In genomic region chr2:159226059-159226461, GRCh38 we compare ENCODE assay signal across 8 cellular contexts.
A peak's percentile ranks its signal among the peaks of the same experiment; 100 is the strongest.
DNase-seq lines count a peak whose midpoint lies in the region; ATAC-seq and TF ChIP-seq lines count a peak whose summit lies in the region.

No MANE protein-coding gene starts in this region.

- H3K36me3 Mint-ChIP-seq in CD8-positive, alpha-beta T cell: peaks cover 4% of the 10 kb centered on the region
- H3K36me3 Mint-ChIP-seq in glutamatergic neuron (ENCODE audit: unreplicated experiment): no peaks in the 10 kb centered on the region

- no peak for TF ChIP-seq EP300 in suprapubic skin (IDR thresholded peaks at IDR 0.05)

- no peaks in the 10 kb centered on the region for H3K27me3 ChIP-seq in CD8-positive, alpha-beta T cell (ENCODE audit: insufficient read depth, low read length)
- no peaks in the 10 kb centered on the region for H3K27me3 ChIP-seq in suprapubic skin

- no peak overlapping the region for H3K27ac ChIP-seq in CD8-positive, alpha-beta T cell (ENCODE audit: low read depth, low read length)
- H3K27ac ChIP-seq in suprapubic skin: peak overlapping the region; percentile 10

- H3K4me3 ChIP-seq in CD8-positive, alpha-beta T cell (ENCODE audit: low read depth, low read length): no peak overlapping the region
- H3K4me3 ChIP-seq in epithelial cell of esophagus (ENCODE audit: low read length): no peak overlapping the region
- no peak overlapping the region for H3K4me3 ChIP-seq in suprapubic skin

- TF ChIP-seq POLR2A in suprapubic skin (IDR thresholded peaks at IDR 0.05): no peak

- CTCF ChIA-PET in CD8-positive, alpha-beta T cell (lab: Charles Lee): interaction anchor here (0.6 kb wide), 2 partner anchors 24 to 26 kb away, joined by 3 read pairs; no protein-coding TSS in a partner anchor

- peaks cover 58% of the 10 kb centered on the region for H3K4me1 Mint-ChIP-seq in CD8-positive, alpha-beta T cell (ENCODE audit: low read depth)
- H3K4me1 Mint-ChIP-seq in glutamatergic neuron (ENCODE audit: low read depth, unreplicated experiment): peaks cover 11% of the 10 kb centered on the region

- H3K36me3 ChIP-seq in CD8-positive, alpha-beta T cell (ENCODE audit: insufficient read depth, low read length): no peaks in the 10 kb centered on the region
- H3K36me3 ChIP-seq in suprapubic skin: peaks cover 71% of the 10 kb centered on the region

- peak; percentile 76 for ATAC-seq in CD8-positive, alpha-beta T cell
- ATAC-seq in GM21447 (IDR thresholded peaks at IDR 0.05; ENCODE audit: unreplicated experiment) (peak; percentile 76), HG03039 (IDR thresholded peaks at IDR 0.05; ENCODE audit: unreplicated experiment) (no peak)

- H3K9me3 Mint-ChIP-seq in CD8-positive, alpha-beta T cell: no peaks in the 10 kb centered on the region
- peaks cover 3% of the 10 kb centered on the region for H3K9me3 Mint-ChIP-seq in glutamatergic neuron (ENCODE audit: unreplicated experiment)

- POLR2A ChIA-PET in CD8-positive, alpha-beta T cell (lab: Charles Lee): interaction anchor here (0.6 kb wide), 1 partner anchor 23 kb away, joined by 4 read pairs; no protein-coding TSS in a partner anchor

- H3K27me3 Mint-ChIP-seq in CD8-positive, alpha-beta T cell (ENCODE audit: low read depth): no peaks in the 10 kb centered on the region
- H3K27me3 Mint-ChIP-seq in glutamatergic neuron (ENCODE audit: unreplicated experiment): no peaks in the 10 kb centered on the region

- H3K27ac Mint-ChIP-seq in CD8-positive, alpha-beta T cell: peak overlapping the region; percentile 73
- no peak overlapping the region for H3K27ac Mint-ChIP-seq in glutamatergic neuron (ENCODE audit: unreplicated experiment)

- TF ChIP-seq CTCF in CD8-positive, alpha-beta T cell (IDR thresholded peaks at IDR 0.05): no peak
- TF ChIP-seq CTCF in epithelial cell of esophagus (IDR thresholded peaks at IDR 0.05; ENCODE audit: insufficient read depth, low read depth, low read length, missing control alignments) (no peak), suprapubic skin (IDR thresholded peaks at IDR 0.05) (no peak), glutamatergic neuron (IDR thresholded peaks at IDR 0.05; ENCODE audit: partially characterized antibody, unreplicated experiment) (no peak)

- peak in 3 of 7 experiments; percentile 22 to 32 (median 32) for DNase-seq in CD8-positive, alpha-beta T cell
- DNase-seq in NCI-H460 (ENCODE audit: extremely low read depth, low read depth) (peak; percentile 19), epithelial cell of esophagus (ENCODE audit: low read depth) (peak; percentile 58), suprapubic skin (ENCODE audit: low spot score in 2 of 2) (no peak), glutamatergic neuron (no peak)
- DNase-seq in activated CD4-positive, CD25-positive, alpha-beta regulatory T cell treated with anti-CD3 and anti-CD28 coated beads, Interleukin-2, amount 50 U/mL, for 72 hours: no peak

- no peak overlapping the region for H3K4me3 Mint-ChIP-seq in CD8-positive, alpha-beta T cell
- no peak overlapping the region for H3K4me3 Mint-ChIP-seq in glutamatergic neuron (ENCODE audit: unreplicated experiment)

- peaks cover 44% of the 10 kb centered on the region for H3K4me1 ChIP-seq in CD8-positive, alpha-beta T cell (ENCODE audit: insufficient read depth, low read length)
- H3K4me1 ChIP-seq in suprapubic skin: no peaks in the 10 kb centered on the region

- 56% methylated on average over 5 of the region's 5 CpGs for WGBS in suprapubic skin

- H3K9me3 ChIP-seq in CD8-positive, alpha-beta T cell (ENCODE audit: low read length): no peaks in the 10 kb centered on the region
- H3K9me3 ChIP-seq in suprapubic skin: no peaks in the 10 kb centered on the region

- intact Hi-C loops in CD8-positive, alpha-beta T cell (cut with DNase I, micrococcal nuclease): no loop called here

Comparison
In these comparisons a context has a peak if more than half of its experiments do, and no peak if none do; other contexts are left out.
1. DNase-seq: peak in NCI-H460 (single experiment) and epithelial cell of esophagus (single experiment); none in suprapubic skin (0 of 2), glutamatergic neuron (single experiment) and activated CD4-positive, CD25-positive, alpha-beta regulatory T cell treated with anti-CD3 and anti-CD28 coated beads, Interleukin-2, amount 50 U/mL, for 72 hours (single experiment).